ENCODE assay signal across 2 cellular contexts in genomic region chr6:160238234-160238633, GRCh38.
TF ChIP-seq lines count a peak whose summit lies in the region.

No MANE protein-coding gene starts in this region.

TF ChIP-seq in HCT116, 20 proteins besides CTCF, POLR2A, EP300 and RAD21:
- TF ChIP-seq SRF (IDR thresholded peaks at IDR 0.05; ENCODE audit: low read depth) (no peak), FOSL1 (IDR thresholded peaks at IDR 0.05; ENCODE audit: low read depth) (no peak), JUND (IDR thresholded peaks at IDR 0.05) (no peak), ATF3 (IDR thresholded peaks at IDR 0.05) (no peak), EZH2phosphoT487 (IDR thresholded peaks at IDR 0.05; ENCODE audit: borderline replicate concordance) (no peak), POLR2AphosphoS5 (IDR thresholded peaks at IDR 0.05; ENCODE audit: low read depth, low read length) (no peak), ZFX (IDR thresholded peaks at IDR 0.05) (no peak), MAX (IDR thresholded peaks at IDR 0.05) (no peak), SIN3A (IDR thresholded peaks at IDR 0.05; ENCODE audit: low read depth) (no peak), ELF1 (IDR thresholded peaks at IDR 0.05; ENCODE audit: borderline replicate concordance, low read depth) (no peak), ZBTB33 (IDR thresholded peaks at IDR 0.05; ENCODE audit: extremely low read depth, insufficient replicate concordance, low read length) (no peak), ZNF274 (IDR thresholded peaks at IDR 0.05; ENCODE audit: low read depth, low read length) (no peak), YY1 (IDR thresholded peaks at IDR 0.05; ENCODE audit: extremely low read depth, insufficient replicate concordance, low read depth, low read length) (no peak)
- TF ChIP-seq, protein P1, sequence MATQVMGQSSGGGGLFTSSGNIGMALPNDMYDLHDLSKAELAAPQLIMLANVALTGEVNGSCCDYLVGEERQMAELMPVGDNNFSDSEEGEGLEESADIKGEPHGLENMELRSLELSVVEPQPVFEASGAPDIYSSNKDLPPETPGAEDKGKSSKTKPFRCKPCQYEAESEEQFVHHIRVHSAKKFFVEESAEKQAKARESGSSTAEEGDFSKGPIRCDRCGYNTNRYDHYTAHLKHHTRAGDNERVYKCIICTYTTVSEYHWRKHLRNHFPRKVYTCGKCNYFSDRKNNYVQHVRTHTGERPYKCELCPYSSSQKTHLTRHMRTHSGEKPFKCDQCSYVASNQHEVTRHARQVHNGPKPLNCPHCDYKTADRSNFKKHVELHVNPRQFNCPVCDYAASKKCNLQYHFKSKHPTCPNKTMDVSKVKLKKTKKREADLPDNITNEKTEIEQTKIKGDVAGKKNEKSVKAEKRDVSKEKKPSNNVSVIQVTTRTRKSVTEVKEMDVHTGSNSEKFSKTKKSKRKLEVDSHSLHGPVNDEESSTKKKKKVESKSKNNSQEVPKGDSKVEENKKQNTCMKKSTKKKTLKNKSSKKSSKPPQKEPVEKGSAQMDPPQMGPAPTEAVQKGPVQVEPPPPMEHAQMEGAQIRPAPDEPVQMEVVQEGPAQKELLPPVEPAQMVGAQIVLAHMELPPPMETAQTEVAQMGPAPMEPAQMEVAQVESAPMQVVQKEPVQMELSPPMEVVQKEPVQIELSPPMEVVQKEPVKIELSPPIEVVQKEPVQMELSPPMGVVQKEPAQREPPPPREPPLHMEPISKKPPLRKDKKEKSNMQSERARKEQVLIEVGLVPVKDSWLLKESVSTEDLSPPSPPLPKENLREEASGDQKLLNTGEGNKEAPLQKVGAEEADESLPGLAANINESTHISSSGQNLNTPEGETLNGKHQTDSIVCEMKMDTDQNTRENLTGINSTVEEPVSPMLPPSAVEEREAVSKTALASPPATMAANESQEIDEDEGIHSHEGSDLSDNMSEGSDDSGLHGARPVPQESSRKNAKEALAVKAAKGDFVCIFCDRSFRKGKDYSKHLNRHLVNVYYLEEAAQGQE (IDR thresholded peaks at IDR 0.05; ENCODE audit: low read depth): no peak

TF ChIP-seq in K562, 482 proteins besides CTCF, POLR2A, EP300 and RAD21:
- TF ChIP-seq, protein P2, sequence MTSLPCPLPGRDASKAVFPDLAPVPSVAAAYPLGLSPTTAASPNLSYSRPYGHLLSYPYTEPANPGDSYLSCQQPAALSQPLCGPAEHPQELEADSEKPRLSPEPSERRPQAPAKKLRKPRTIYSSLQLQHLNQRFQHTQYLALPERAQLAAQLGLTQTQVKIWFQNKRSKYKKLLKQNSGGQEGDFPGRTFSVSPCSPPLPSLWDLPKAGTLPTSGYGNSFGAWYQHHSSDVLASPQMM (CRISPR knock-in tag; IDR thresholded peaks at IDR 0.05): no peak
- TF ChIP-seq PYGO2 (tag; IDR thresholded peaks at IDR 0.05): no peak
